16 cellular contexts compared by ENCODE assay signal in the genomic region with DNA sequence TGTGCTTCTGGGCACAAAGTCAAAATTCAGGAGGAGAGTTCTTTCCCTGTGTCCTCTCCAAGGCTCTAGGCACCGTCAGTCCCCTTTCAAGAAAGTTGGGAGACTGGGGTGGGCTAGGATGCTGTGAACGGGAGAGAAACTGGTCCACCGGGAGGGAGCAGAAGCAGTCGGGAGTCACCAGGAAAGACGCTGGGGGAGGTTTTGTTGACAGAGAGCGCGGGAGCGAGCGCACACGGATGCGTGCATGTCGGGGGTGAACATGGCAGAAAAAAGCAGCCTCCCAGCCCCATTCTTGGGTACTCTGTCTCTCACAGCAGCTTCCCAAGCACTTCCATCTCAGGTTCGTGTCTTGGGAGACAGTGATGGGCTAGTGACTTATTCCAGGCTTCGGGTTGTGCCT.
"Had no signal": no experiment of that assay in that cellular context is flagged by ENCODE, and none has a peak within 500 bp of the region (broad histone marks: within the 10 kb centered on the region; RNA-seq: fewer than 3 reads in every experiment).

No MANE protein-coding gene starts in this region.

- H3K27ac ChIP-seq: dorsolateral prefrontal cortex, hepatocyte, pancreas, right lobe of liver, suprapubic skin, transverse colon had no signal

- H3K9me3 ChIP-seq: pancreas, right lobe of liver, suprapubic skin, transverse colon had no signal

- ATAC-seq: left lobe of liver; naive thymus-derived CD4-positive, alpha-beta T cell; pancreas; right lobe of liver; stimulated activated naive B cell treated with anti-CD40 and anti-IgM and Interleukin-4, amounts not matched to agents 10 μg/mL and 1 μg/mL and 100 μg/mL, for 72 hours had no signal

- H3K4me2 ChIP-seq: hepatocyte had no signal

- H3K4me3 ChIP-seq: dorsolateral prefrontal cortex, hepatocyte, lung, pancreas, right lobe of liver, suprapubic skin, transverse colon had no signal

- H2AFZ ChIP-seq: hepatocyte had no signal

- DNase-seq: cerebellar nuclear complex; effector CD4-positive, alpha-beta T cell; naive thymus-derived CD4-positive, alpha-beta T cell; occipital lobe; pancreas; right lobe of liver; small intestine; stimulated activated CD4-positive, alpha-beta T cell treated with anti-CD3 and anti-CD28 coated beads, Interleukin-15, amount 100 ng/mL, for 24 hours; stimulated activated CD4-positive, alpha-beta T cell treated with anti-CD3 and anti-CD28 coated beads, Interleukin-2, amount 100 ng/mL, for 48 hours; stimulated activated naive B cell treated with anti-CD40 and anti-IgM and Interleukin-4, amounts not matched to agents 10 μg/mL and 1 μg/mL and 100 μg/mL, for 72 hours; transverse colon had no signal

- H3K36me3 ChIP-seq: pancreas, right lobe of liver, suprapubic skin, transverse colon had no signal

- H3K4me1 ChIP-seq: pancreas, right lobe of liver, transverse colon had no signal

- H3K27me3 ChIP-seq: dorsolateral prefrontal cortex, hepatocyte, pancreas, right lobe of liver, transverse colon had no signal
